In the genomic region with DNA sequence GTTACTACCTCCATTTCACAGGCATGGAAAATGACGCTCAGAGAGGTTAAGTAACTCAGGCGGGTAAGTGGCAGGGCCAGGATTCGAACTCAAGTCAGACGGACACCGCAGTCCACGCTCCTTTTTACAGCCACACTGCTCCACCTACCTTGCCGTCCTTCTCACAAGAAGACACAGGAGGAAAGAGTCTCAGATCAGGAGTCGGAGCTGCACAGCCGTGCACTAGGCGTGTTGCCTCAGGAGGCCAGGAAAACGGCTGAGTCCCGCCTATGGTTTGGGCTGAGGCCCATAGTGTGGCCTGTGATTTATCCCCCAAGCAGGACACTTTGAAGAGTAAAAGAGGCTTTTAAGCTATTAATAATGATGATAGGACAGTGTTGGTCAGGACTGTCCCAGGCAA, we compare ENCODE assay signal across 17 cellular contexts. TPM values are rescaled to one million over a fixed set of nuclear protein-coding genes. Genes with fewer than 3 reads are reported as not detected.
DNase-seq lines count a peak whose midpoint lies in the region; ATAC-seq and TF ChIP-seq lines count a peak whose summit lies in the region.
"Had no signal": no experiment of that assay in that cellular context is flagged by ENCODE, and none has a peak within 500 bp of the region (broad histone marks: within the 10 kb centered on the region; RNA-seq: fewer than 3 reads in every experiment).

No MANE protein-coding gene starts in this region.

- in situ Hi-C loops in G401 (cut with HindIII; ENCODE audit: low sequenced_read_pairs), result no loop called here

- H3K4me3 Mint-ChIP-seq in activated CD4-positive, alpha-beta T cell treated with anti-CD3 and anti-CD28 coated beads, Interleukin-2, amount 10 ng/mL, durations not matched to agents 24 days and 14 days, result peak overlapping the region; percentile 26
- H3K4me3 Mint-ChIP-seq in CD4-positive, alpha-beta T cell, result no peak overlapping the region
- peak overlapping the region; percentile 80 for H3K4me3 Mint-ChIP-seq in activated T-helper 17 cell treated with anti-CD3 and anti-CD28 coated beads, Interleukin-2, amount 50 U/mL, for 72 hours
- H3K4me3 Mint-ChIP-seq in endodermal cell, result no peak overlapping the region

- H3K4me1 Mint-ChIP-seq in activated CD4-positive, alpha-beta T cell treated with anti-CD3 and anti-CD28 coated beads, Interleukin-2, amount 10 ng/mL, durations not matched to agents 24 days and 14 days, result peaks cover 70% of the 10 kb centered on the region
- peaks cover 75% of the 10 kb centered on the region for H3K4me1 Mint-ChIP-seq in CD4-positive, alpha-beta T cell (ENCODE audit: low read depth)
- peaks cover 53% of the 10 kb centered on the region for H3K4me1 Mint-ChIP-seq in activated T-helper 17 cell treated with anti-CD3 and anti-CD28 coated beads, Interleukin-2, amount 50 U/mL, for 72 hours
- H3K4me1 Mint-ChIP-seq in endodermal cell, result peaks cover 7% of the 10 kb centered on the region

- H3K9me3 ChIP-seq in CD4-positive, alpha-beta T cell (ENCODE audit: control insufficient read depth, low read length), result no peaks in the 10 kb centered on the region
- H3K9me3 ChIP-seq in endodermal cell (ENCODE audit: control insufficient read depth, low read length) (no peaks in the 10 kb centered on the region), heart left ventricle (no peaks in the 10 kb centered on the region)
- H3K9me3 ChIP-seq: BLaER1 treated with 17β-estradiol and CSF1 and Interleukin-3, amounts not matched to agents 10 nM and 100 nM; MG63 had no signal

- no peaks in the 10 kb centered on the region for H3K9me3 Mint-ChIP-seq in activated CD4-positive, alpha-beta T cell treated with anti-CD3 and anti-CD28 coated beads, Interleukin-2, amount 10 ng/mL, durations not matched to agents 24 days and 14 days
- no peaks in the 10 kb centered on the region for H3K9me3 Mint-ChIP-seq in CD4-positive, alpha-beta T cell
- H3K9me3 Mint-ChIP-seq in activated T-helper 17 cell treated with anti-CD3 and anti-CD28 coated beads, Interleukin-2, amount 50 U/mL, for 72 hours, result no peaks in the 10 kb centered on the region
- no peaks in the 10 kb centered on the region for H3K9me3 Mint-ChIP-seq in endodermal cell

- ATAC-seq in CD4-positive, alpha-beta T cell (ENCODE audit: poor library complexity), result no peak
- ATAC-seq in activated T-helper 17 cell treated with anti-CD3 and anti-CD28 coated beads, Interleukin-2, amount 50 U/mL, for 72 hours (replicated peaks), result no peak
- no peak for ATAC-seq in HG03571 (IDR thresholded peaks at IDR 0.05; ENCODE audit: unreplicated experiment)
- no peak for ATAC-seq in heart left ventricle

- H3K9ac ChIP-seq in endodermal cell (ENCODE audit: extremely low read depth, low read length, poor library complexity, severe bottlenecking), result no peak overlapping the region
- H3K9ac ChIP-seq: BLaER1 treated with 17β-estradiol and CSF1 and Interleukin-3, amounts not matched to agents 10 nM and 100 nM had no signal

- no peaks in the 10 kb centered on the region for H3K27me3 ChIP-seq in CD4-positive, alpha-beta T cell (ENCODE audit: control insufficient read depth, insufficient read depth, low read length)
- H3K27me3 ChIP-seq in endodermal cell (ENCODE audit: control insufficient read depth, insufficient read depth, low read length, poor library complexity, severe bottlenecking) (no peaks in the 10 kb centered on the region), heart left ventricle (no peaks in the 10 kb centered on the region)
- H3K27me3 ChIP-seq: MG63 had no signal

- intact Hi-C loops in activated CD4-positive, alpha-beta T cell treated with anti-CD3 and anti-CD28 coated beads, Interleukin-2, amount 10 ng/mL, durations not matched to agents 24 days and 14 days (cut with micrococcal nuclease), result no loop called here
- intact Hi-C loops in CD4-positive, alpha-beta T cell (cut with DNase I, micrococcal nuclease), result no loop called here
- intact Hi-C loops in heart left ventricle (cut with DNase I), result loop anchor here in 1 of 10 donors (5.0 kb wide), 1 partner anchor 70 kb away; no protein-coding TSS in a partner anchor

- CTCF ChIA-PET in CD4-positive, alpha-beta T cell (lab: Charles Lee), result interaction anchor here (0.7 to 1.0 kb wide), 2 partner anchors 78 to 88 kb away, joined by 3 read pairs; no protein-coding TSS in a partner anchor

- no peak overlapping the region for H3K27ac ChIP-seq in CD4-positive, alpha-beta T cell (ENCODE audit: low read depth, low read length)
- H3K27ac ChIP-seq in endodermal cell (ENCODE audit: low read depth, low read length) (no peak overlapping the region), heart left ventricle (no peak overlapping the region)
- H3K27ac ChIP-seq: BLaER1 treated with 17β-estradiol and CSF1 and Interleukin-3, amounts not matched to agents 10 nM and 100 nM had no signal

- H3K4me3 ChIP-seq in endodermal cell (ENCODE audit: low read length) (no peak overlapping the region), heart left ventricle (no peak overlapping the region)
- H3K4me3 ChIP-seq: BLaER1 treated with 17β-estradiol and CSF1 and Interleukin-3, amounts not matched to agents 10 nM and 100 nM; MG63 had no signal

- H3K27ac Mint-ChIP-seq in activated CD4-positive, alpha-beta T cell treated with anti-CD3 and anti-CD28 coated beads, Interleukin-2, amount 10 ng/mL, durations not matched to agents 24 days and 14 days, result peak overlapping the region; percentile 76
- peak overlapping the region; percentile 40 for H3K27ac Mint-ChIP-seq in CD4-positive, alpha-beta T cell
- H3K27ac Mint-ChIP-seq in activated T-helper 17 cell treated with anti-CD3 and anti-CD28 coated beads, Interleukin-2, amount 50 U/mL, for 72 hours, result peak overlapping the region; percentile 98
- no peak overlapping the region for H3K27ac Mint-ChIP-seq in endodermal cell

- H3K27me3 Mint-ChIP-seq in activated CD4-positive, alpha-beta T cell treated with anti-CD3 and anti-CD28 coated beads, Interleukin-2, amount 10 ng/mL, durations not matched to agents 24 days and 14 days, result peaks cover 3% of the 10 kb centered on the region
- H3K27me3 Mint-ChIP-seq in CD4-positive, alpha-beta T cell, result no peaks in the 10 kb centered on the region
- no peaks in the 10 kb centered on the region for H3K27me3 Mint-ChIP-seq in activated T-helper 17 cell treated with anti-CD3 and anti-CD28 coated beads, Interleukin-2, amount 50 U/mL, for 72 hours
- peaks cover 4% of the 10 kb centered on the region for H3K27me3 Mint-ChIP-seq in endodermal cell (ENCODE audit: insufficient read depth)

- no peak for TF ChIP-seq CTCF in CD4-positive, alpha-beta T cell (IDR thresholded peaks at IDR 0.05)
- TF ChIP-seq CTCF in endodermal cell (conservative IDR thresholded peaks at IDR 0.05), result no peak
- no peak for TF ChIP-seq CTCF in heart left ventricle (IDR thresholded peaks at IDR 0.05)

- H3K36me3 ChIP-seq in endodermal cell (ENCODE audit: control insufficient read depth, insufficient read depth, low read length) (no peaks in the 10 kb centered on the region), heart left ventricle (no peaks in the 10 kb centered on the region)
- H3K36me3 ChIP-seq: BLaER1 treated with 17β-estradiol and CSF1 and Interleukin-3, amounts not matched to agents 10 nM and 100 nM; MG63 had no signal

- no peak for TF ChIP-seq POLR2A in heart left ventricle (IDR thresholded peaks at IDR 0.05)

- peaks cover 69% of the 10 kb centered on the region for H3K36me3 Mint-ChIP-seq in activated CD4-positive, alpha-beta T cell treated with anti-CD3 and anti-CD28 coated beads, Interleukin-2, amount 10 ng/mL, durations not matched to agents 24 days and 14 days (ENCODE audit: low read depth)
- no peaks in the 10 kb centered on the region for H3K36me3 Mint-ChIP-seq in CD4-positive, alpha-beta T cell (ENCODE audit: low read depth)
- H3K36me3 Mint-ChIP-seq in activated T-helper 17 cell treated with anti-CD3 and anti-CD28 coated beads, Interleukin-2, amount 50 U/mL, for 72 hours (ENCODE audit: low read depth), result peaks cover 100% of the 10 kb centered on the region
- no peaks in the 10 kb centered on the region for H3K36me3 Mint-ChIP-seq in endodermal cell (ENCODE audit: low read depth)

- 89 to 91% methylated on average over 12 of the region's 12 CpGs for WGBS in endodermal cell (ENCODE audit: insufficient coverage in 1 of 2, insufficient read length in 1 of 2), 2 experiments
- WGBS in heart left ventricle, 4 donors, result 83 to 92% (median 88%) methylated on average over 12 of the region's 12 CpGs

- POLR2A ChIA-PET in CD4-positive, alpha-beta T cell (lab: Charles Lee), result interaction anchor here (0.6 to 9.8 kb wide), 6 partner anchors 7 to 86 kb away, joined by 3 to 71 read pairs (median 5); a partner anchor contains a TSS

- DNase-seq in activated CD4-positive, alpha-beta T cell treated with anti-CD3 and anti-CD28 coated beads, Interleukin-2, amount 10 ng/mL, durations not matched to agents 24 days and 14 days, result no peak
- no peak for DNase-seq in activated CD4-positive, alpha-beta T cell treated with anti-CD3 and anti-CD28 coated beads, Interleukin-2, amount 50 U/mL, for 1 hour
- DNase-seq in CD4-positive, alpha-beta T cell, result no peak
- DNase-seq in endodermal cell (peak; percentile 13), G401 (ENCODE audit: low spot score) (no peak), heart left ventricle (no peak)
- DNase-seq: DMS153, EL, H7, MG63, NCI-H1105, NCI-H187, NCI-H69 had no signal

- H3K4me1 ChIP-seq in endodermal cell (ENCODE audit: control insufficient read depth, insufficient read depth, low read length) (no peaks in the 10 kb centered on the region), heart left ventricle (peaks cover 0 to 15% (median 0%) of the 10 kb centered on the region in 12 donors)

RNA-seq across cellular contexts. Expression of a gene that starts 44.7 kb away (rescaled TPM):
- total RNA-seq in activated CD4-positive, alpha-beta T cell treated with anti-CD3 and anti-CD28 coated beads, Interleukin-2, amount 10 ng/mL, durations not matched to agents 24 days and 14 days, result 368 and 385 TPM in 2 replicates
- 100 to 1,000 TPM; 421 to 423 TPM for total RNA-seq in CD4-positive, alpha-beta T cell
- total RNA-seq in activated T-helper 17 cell treated with anti-CD3 and anti-CD28 coated beads, Interleukin-2, amount 50 U/mL, for 72 hours, result 100 to 1,000 TPM; 231 to 476 TPM
- total RNA-seq in endodermal cell (not detected), heart left ventricle (1 to 10 TPM in 2 of 9 donors, under 1 TPM in 6, not detected in 1; 0.12 to 6.0 (median 0.23) TPM)
- not detected for polyA plus RNA-seq in endodermal cell (2013, experiment 1 of 2)
- not detected for polyA plus RNA-seq in endodermal cell (2013, experiment 2 of 2)
- total RNA-seq in G401 (2014; rRNA removed; shearing (Covaris generic)), result 0.06 TPM in 1 of 2 replicates, not detected in the other
- under 1 TPM in 1 of 2 donors, not detected in 1; 0.10 TPM for polyA plus RNA-seq in heart left ventricle
- total RNA-seq: A172, H7 had no signal

Comparison
In these comparisons a context has a peak if more than half of its experiments do, and no peak if none do; other contexts are left out.
1. H3K4me3 Mint-ChIP-seq: peak in activated CD4-positive, alpha-beta T cell treated with anti-CD3 and anti-CD28 coated beads, Interleukin-2, amount 10 ng/mL, durations not matched to agents 24 days and 14 days (single experiment) and activated T-helper 17 cell treated with anti-CD3 and anti-CD28 coated beads, Interleukin-2, amount 50 U/mL, for 72 hours (single experiment); none in CD4-positive, alpha-beta T cell (single experiment) and endodermal cell (single experiment).
2. RNA of a gene that starts 44.7 kb away (total RNA-seq): 231 to 476 TPM in activated T-helper 17 cell treated with anti-CD3 and anti-CD28 coated beads, Interleukin-2, amount 50 U/mL, for 72 hours, 421 to 423 TPM in CD4-positive, alpha-beta T cell and 368 to 385 TPM in activated CD4-positive, alpha-beta T cell treated with anti-CD3 and anti-CD28 coated beads, Interleukin-2, amount 10 ng/mL, durations not matched to agents 24 days and 14 days; 0.12 to 6.0 TPM in heart left ventricle, not detected in endodermal cell and 0.06 TPM in G401; every median in the first group is over 10 times any median in the second.